In genomic region chr22:41446639-41447434, GRCh38 we compare ENCODE assay signal across 1 cellular context.
TF ChIP-seq lines count a peak whose summit lies in the region.

TSS of gene TOB2 (minus strand) at chr22:41446801. CDS start at chr22:41437345, 9,456 bp downstream.

TF ChIP-seq in HepG2, 621 proteins besides CTCF, POLR2A, EP300 and RAD21 (continued from another document and continues in another):
- TF ChIP-seq, protein P1, sequence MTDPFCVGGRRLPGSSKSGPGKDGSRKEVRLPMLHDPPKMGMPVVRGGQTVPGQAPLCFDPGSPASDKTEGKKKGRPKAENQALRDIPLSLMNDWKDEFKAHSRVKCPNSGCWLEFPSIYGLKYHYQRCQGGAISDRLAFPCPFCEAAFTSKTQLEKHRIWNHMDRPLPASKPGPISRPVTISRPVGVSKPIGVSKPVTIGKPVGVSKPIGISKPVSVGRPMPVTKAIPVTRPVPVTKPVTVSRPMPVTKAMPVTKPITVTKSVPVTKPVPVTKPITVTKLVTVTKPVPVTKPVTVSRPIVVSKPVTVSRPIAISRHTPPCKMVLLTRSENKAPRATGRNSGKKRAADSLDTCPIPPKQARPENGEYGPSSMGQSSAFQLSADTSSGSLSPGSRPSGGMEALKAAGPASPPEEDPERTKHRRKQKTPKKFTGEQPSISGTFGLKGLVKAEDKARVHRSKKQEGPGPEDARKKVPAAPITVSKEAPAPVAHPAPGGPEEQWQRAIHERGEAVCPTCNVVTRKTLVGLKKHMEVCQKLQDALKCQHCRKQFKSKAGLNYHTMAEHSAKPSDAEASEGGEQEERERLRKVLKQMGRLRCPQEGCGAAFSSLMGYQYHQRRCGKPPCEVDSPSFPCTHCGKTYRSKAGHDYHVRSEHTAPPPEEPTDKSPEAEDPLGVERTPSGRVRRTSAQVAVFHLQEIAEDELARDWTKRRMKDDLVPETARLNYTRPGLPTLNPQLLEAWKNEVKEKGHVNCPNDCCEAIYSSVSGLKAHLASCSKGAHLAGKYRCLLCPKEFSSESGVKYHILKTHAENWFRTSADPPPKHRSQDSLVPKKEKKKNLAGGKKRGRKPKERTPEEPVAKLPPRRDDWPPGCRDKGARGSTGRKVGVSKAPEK (CRISPR knock-in tag; IDR thresholded peaks at IDR 0.05; ENCODE audit: borderline replicate concordance) = no peak
- TF ChIP-seq HOMEZ (CRISPR knock-in tag; IDR thresholded peaks at IDR 0.05; ENCODE audit: low read depth) = peak; percentile 49; the same call in 1 of the 2 replicates
- TF ChIP-seq HMG20A (CRISPR knock-in tag; IDR thresholded peaks at IDR 0.05; ENCODE audit: borderline replicate concordance) = no peak
- TF ChIP-seq ZNF143 (CRISPR knock-in tag; IDR thresholded peaks at IDR 0.05) = peak; percentile 84
- peak; percentile 91 for TF ChIP-seq HNF1B (CRISPR knock-in tag; IDR thresholded peaks at IDR 0.05)
- TF ChIP-seq ZNF891 (CRISPR knock-in tag; IDR thresholded peaks at IDR 0.05) = no peak; the same call in 1 of the 2 replicates
- TF ChIP-seq SOX13 (IDR thresholded peaks at IDR 0.05) = peak; percentile 77; the same call in 1 of the 2 replicates
- peak in 1 of 2 experiments; percentile 79; a peak in 2 of 4 replicates for TF ChIP-seq SOX13 (CRISPR knock-in tag; conservative IDR thresholded peaks at IDR 0.05 in 1 of 2, IDR thresholded peaks at IDR 0.05 in 1 of 2)
- peak; percentile 93 for TF ChIP-seq ATF2 (CRISPR knock-in tag; IDR thresholded peaks at IDR 0.05)
- peak; percentile 42; the same call in 1 of the 2 replicates for TF ChIP-seq ISX (CRISPR knock-in tag; conservative IDR thresholded peaks at IDR 0.05)
- TF ChIP-seq, protein P2, sequence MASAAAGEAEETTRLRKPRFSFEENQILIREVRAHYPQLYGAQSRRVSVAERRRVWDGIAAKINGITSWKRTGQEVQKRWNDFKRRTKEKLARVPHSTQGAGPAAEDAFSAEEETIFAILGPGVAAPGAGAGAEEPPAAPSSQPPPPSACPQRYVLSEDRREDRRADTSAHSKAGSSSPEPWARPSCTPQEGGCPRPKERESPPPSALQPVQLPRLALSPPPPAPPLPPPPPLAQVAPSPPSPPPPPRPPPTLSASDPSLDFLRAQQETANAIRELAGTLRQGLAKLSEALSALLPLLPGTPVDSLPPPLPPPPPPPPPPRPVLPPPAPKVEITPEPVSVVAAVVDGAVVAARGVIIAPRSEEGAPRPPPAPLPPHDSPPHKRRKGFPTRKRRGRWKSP (CRISPR knock-in tag; IDR thresholded peaks at IDR 0.05) = peak; percentile 95
- TF ChIP-seq, protein P3, sequence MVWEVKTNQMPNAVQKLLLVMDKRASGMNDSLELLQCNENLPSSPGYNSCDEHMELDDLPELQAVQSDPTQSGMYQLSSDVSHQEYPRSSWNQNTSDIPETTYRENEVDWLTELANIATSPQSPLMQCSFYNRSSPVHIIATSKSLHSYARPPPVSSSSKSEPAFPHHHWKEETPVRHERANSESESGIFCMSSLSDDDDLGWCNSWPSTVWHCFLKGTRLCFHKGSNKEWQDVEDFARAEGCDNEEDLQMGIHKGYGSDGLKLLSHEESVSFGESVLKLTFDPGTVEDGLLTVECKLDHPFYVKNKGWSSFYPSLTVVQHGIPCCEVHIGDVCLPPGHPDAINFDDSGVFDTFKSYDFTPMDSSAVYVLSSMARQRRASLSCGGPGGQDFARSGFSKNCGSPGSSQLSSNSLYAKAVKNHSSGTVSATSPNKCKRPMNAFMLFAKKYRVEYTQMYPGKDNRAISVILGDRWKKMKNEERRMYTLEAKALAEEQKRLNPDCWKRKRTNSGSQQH (CRISPR knock-in tag; IDR thresholded peaks at IDR 0.05; ENCODE audit: low read depth) = peak; percentile 94
- TF ChIP-seq ZBTB49 (CRISPR knock-in tag; IDR thresholded peaks at IDR 0.05; ENCODE audit: borderline replicate concordance) = peak; percentile 1; the same call in 1 of the 2 replicates
- peak; percentile 96; the same call in 1 of the 2 replicates for TF ChIP-seq ZNF614 (CRISPR knock-in tag; IDR thresholded peaks at IDR 0.05; ENCODE audit: borderline replicate concordance)
- TF ChIP-seq BATF2 (CRISPR knock-in tag; IDR thresholded peaks at IDR 0.05) = peak; percentile 94; the same call in 1 of the 2 replicates
- TF ChIP-seq ZNF441 (CRISPR knock-in tag; IDR thresholded peaks at IDR 0.05; ENCODE audit: borderline replicate concordance) = peak; percentile 72
- TF ChIP-seq, protein P4, sequence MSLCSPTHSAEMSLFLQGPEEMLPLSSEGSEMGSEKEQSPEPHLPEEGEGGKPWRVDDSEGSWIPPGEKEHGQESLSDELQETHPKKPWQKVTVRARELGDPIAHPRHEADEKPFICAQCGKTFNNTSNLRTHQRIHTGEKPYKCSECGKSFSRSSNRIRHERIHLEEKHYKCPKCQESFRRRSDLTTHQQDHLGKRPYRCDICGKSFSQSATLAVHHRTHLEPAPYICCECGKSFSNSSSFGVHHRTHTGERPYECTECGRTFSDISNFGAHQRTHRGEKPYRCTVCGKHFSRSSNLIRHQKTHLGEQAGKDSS (CRISPR knock-in tag; IDR thresholded peaks at IDR 0.05; ENCODE audit: borderline replicate concordance, low read depth) = peak; percentile 94
- peak; percentile 90; the same call in 1 of the 2 replicates for TF ChIP-seq HMGXB3 (CRISPR knock-in tag; IDR thresholded peaks at IDR 0.05; ENCODE audit: borderline replicate concordance)
- peak; percentile 1; the same call in 1 of the 2 replicates for TF ChIP-seq MAFF (IDR thresholded peaks at IDR 0.05; ENCODE audit: low read depth, low read length)
- TF ChIP-seq MAFK (conservative IDR thresholded peaks at IDR 0.05 in 1 of 2, IDR thresholded peaks at IDR 0.05 in 1 of 2; ENCODE audit: low read length in 2 of 2) = no peak
- no peak for TF ChIP-seq ZNF292 (CRISPR knock-in tag; IDR thresholded peaks at IDR 0.05; ENCODE audit: borderline replicate concordance, low read depth)
- peak; percentile 96 for TF ChIP-seq RBM22 (optimal IDR thresholded peaks at IDR 0.05; ENCODE audit: low read length)
- peak; percentile 99 for TF ChIP-seq ZNF580 (CRISPR knock-in tag; IDR thresholded peaks at IDR 0.05; ENCODE audit: borderline replicate concordance, low read depth)
- TF ChIP-seq ZNF558 (CRISPR knock-in tag; IDR thresholded peaks at IDR 0.05; ENCODE audit: borderline replicate concordance) = peak; percentile 49; the same call in 1 of the 2 replicates
- no peak for TF ChIP-seq CEBPB (IDR thresholded peaks at IDR 0.05; ENCODE audit: borderline replicate concordance, low read depth, low read length)
- TF ChIP-seq HMGXB4 (CRISPR knock-in tag; IDR thresholded peaks at IDR 0.05; ENCODE audit: borderline replicate concordance in 1 of 2, low read depth in 1 of 2) = peak; percentile 96 to 98
- TF ChIP-seq ZNF513 (CRISPR knock-in tag; conservative IDR thresholded peaks at IDR 0.05) = peak; percentile 98; the same call in 1 of the 2 replicates
